In the genomic region with DNA sequence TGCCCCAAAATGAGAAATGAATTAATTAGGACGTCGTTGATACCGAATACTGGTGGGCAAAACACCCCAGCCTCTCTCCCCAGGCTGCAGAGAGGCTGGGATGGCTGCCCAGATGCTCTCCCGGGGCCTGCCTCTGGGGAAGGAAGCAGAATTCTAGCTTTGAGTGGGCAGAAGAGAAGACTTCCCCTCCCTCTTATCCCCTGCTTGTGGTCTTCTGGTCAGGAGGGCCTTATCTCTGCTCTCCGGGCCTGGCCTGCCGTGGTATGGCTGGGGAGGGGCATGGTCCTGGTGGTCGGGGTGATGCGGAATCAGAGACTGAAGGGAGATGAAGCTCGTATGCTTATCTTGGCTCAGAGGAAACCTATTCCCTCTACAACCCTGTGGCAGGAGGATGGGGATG, we compare ENCODE assay signal across 1 cellular context.
TF ChIP-seq lines count a peak whose summit lies in the region.

No MANE protein-coding gene starts in this region.

TF ChIP-seq in K562, 482 proteins besides CTCF, POLR2A, EP300 and RAD21 (continued from another document and continues in another):
- TF ChIP-seq SPI1 (IDR thresholded peaks at IDR 0.05; ENCODE audit: borderline replicate concordance, low read depth, low read length): peak; percentile 72; the same call in 1 of the 2 replicates
- TF ChIP-seq ZBTB1 (CRISPR knock-in tag; IDR thresholded peaks at IDR 0.05; ENCODE audit: borderline replicate concordance, low read depth): no peak; the same call in 1 of the 2 replicates
- no peak; the same call in 1 of the 2 replicates for TF ChIP-seq BHLHE40 (IDR thresholded peaks at IDR 0.05; ENCODE audit: low read length)
- no peak; the same call in 1 of the 2 replicates for TF ChIP-seq ATF7 (IDR thresholded peaks at IDR 0.05)
- TF ChIP-seq ZNF324 (CRISPR knock-in tag; IDR thresholded peaks at IDR 0.05): no peak
- no peak for TF ChIP-seq ZNF311 (CRISPR knock-in tag; IDR thresholded peaks at IDR 0.05)
- TF ChIP-seq SMARCC2 (IDR thresholded peaks at IDR 0.05; ENCODE audit: low read depth): 0 out of 2 replicates have a peak, but pooled peaks have one; percentile 33
- peak; percentile 54; the same call in 1 of the 2 replicates for TF ChIP-seq LCOR (CRISPR knock-in tag; IDR thresholded peaks at IDR 0.05)
- TF ChIP-seq CTBP1 (IDR thresholded peaks at IDR 0.05; ENCODE audit: borderline replicate concordance): peak; percentile 98
- peak; percentile 61; the same call in 1 of the 2 replicates for TF ChIP-seq GATAD2B (IDR thresholded peaks at IDR 0.05; ENCODE audit: borderline replicate concordance)
- 0 out of 2 replicates have a peak, but pooled peaks have one; percentile 66 for TF ChIP-seq ETV5 (CRISPR knock-in tag; IDR thresholded peaks at IDR 0.05; ENCODE audit: low read depth)
- TF ChIP-seq, protein P1, sequence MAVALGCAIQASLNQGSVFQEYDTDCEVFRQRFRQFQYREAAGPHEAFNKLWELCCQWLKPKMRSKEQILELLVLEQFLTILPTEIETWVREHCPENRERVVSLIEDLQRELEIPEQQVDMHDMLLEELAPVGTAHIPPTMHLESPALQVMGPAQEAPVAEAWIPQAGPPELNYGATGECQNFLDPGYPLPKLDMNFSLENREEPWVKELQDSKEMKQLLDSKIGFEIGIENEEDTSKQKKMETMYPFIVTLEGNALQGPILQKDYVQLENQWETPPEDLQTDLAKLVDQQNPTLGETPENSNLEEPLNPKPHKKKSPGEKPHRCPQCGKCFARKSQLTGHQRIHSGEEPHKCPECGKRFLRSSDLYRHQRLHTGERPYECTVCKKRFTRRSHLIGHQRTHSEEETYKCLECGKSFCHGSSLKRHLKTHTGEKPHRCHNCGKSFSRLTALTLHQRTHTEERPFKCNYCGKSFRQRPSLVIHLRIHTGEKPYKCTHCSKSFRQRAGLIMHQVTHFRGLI (CRISPR knock-in tag; IDR thresholded peaks at IDR 0.05): no peak
- TF ChIP-seq NR4A1 (CRISPR knock-in tag; IDR thresholded peaks at IDR 0.05): no peak
- TF ChIP-seq NR4A1 (tag; IDR thresholded peaks at IDR 0.05): no peak
- TF ChIP-seq, protein P2, sequence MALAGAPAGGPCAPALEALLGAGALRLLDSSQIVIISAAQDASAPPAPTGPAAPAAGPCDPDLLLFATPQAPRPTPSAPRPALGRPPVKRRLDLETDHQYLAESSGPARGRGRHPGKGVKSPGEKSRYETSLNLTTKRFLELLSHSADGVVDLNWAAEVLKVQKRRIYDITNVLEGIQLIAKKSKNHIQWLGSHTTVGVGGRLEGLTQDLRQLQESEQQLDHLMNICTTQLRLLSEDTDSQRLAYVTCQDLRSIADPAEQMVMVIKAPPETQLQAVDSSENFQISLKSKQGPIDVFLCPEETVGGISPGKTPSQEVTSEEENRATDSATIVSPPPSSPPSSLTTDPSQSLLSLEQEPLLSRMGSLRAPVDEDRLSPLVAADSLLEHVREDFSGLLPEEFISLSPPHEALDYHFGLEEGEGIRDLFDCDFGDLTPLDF (CRISPR knock-in tag; IDR thresholded peaks at IDR 0.05): no peak
- no peak for TF ChIP-seq SRSF9 (IDR thresholded peaks at IDR 0.05; ENCODE audit: borderline replicate concordance, low read depth, low read length)
- no peak for TF ChIP-seq TBP (optimal IDR thresholded peaks at IDR 0.05; ENCODE audit: low read depth, low read length)
- no peak for TF ChIP-seq ZNF551 (CRISPR knock-in tag; IDR thresholded peaks at IDR 0.05)
- no peak for TF ChIP-seq NCOA4 (IDR thresholded peaks at IDR 0.05; ENCODE audit: partially characterized antibody)
- TF ChIP-seq, protein P3, sequence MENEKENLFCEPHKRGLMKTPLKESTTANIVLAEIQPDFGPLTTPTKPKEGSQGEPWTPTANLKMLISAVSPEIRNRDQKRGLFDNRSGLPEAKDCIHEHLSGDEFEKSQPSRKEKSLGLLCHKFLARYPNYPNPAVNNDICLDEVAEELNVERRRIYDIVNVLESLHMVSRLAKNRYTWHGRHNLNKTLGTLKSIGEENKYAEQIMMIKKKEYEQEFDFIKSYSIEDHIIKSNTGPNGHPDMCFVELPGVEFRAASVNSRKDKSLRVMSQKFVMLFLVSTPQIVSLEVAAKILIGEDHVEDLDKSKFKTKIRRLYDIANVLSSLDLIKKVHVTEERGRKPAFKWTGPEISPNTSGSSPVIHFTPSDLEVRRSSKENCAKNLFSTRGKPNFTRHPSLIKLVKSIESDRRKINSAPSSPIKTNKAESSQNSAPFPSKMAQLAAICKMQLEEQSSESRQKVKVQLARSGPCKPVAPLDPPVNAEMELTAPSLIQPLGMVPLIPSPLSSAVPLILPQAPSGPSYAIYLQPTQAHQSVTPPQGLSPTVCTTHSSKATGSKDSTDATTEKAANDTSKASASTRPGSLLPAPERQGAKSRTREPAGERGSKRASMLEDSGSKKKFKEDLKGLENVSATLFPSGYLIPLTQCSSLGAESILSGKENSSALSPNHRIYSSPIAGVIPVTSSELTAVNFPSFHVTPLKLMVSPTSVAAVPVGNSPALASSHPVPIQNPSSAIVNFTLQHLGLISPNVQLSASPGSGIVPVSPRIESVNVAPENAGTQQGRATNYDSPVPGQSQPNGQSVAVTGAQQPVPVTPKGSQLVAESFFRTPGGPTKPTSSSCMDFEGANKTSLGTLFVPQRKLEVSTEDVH (IDR thresholded peaks at IDR 0.05; ENCODE audit: low read depth, partially characterized antibody): no peak
- no peak for TF ChIP-seq ZZZ3 (IDR thresholded peaks at IDR 0.05)
- no peak for TF ChIP-seq SIN3B (IDR thresholded peaks at IDR 0.05; ENCODE audit: low read depth)
- TF ChIP-seq DNMT1 (IDR thresholded peaks at IDR 0.05): no peak
- TF ChIP-seq MEF2D (tag; conservative IDR thresholded peaks at IDR 0.05; ENCODE audit: low read depth): no peak
- no peak for TF ChIP-seq SP1 (CRISPR knock-in tag; IDR thresholded peaks at IDR 0.05)
- no peak for TF ChIP-seq ZNF589 (CRISPR knock-in tag; IDR thresholded peaks at IDR 0.05; ENCODE audit: low read depth)
- TF ChIP-seq, protein P4, sequence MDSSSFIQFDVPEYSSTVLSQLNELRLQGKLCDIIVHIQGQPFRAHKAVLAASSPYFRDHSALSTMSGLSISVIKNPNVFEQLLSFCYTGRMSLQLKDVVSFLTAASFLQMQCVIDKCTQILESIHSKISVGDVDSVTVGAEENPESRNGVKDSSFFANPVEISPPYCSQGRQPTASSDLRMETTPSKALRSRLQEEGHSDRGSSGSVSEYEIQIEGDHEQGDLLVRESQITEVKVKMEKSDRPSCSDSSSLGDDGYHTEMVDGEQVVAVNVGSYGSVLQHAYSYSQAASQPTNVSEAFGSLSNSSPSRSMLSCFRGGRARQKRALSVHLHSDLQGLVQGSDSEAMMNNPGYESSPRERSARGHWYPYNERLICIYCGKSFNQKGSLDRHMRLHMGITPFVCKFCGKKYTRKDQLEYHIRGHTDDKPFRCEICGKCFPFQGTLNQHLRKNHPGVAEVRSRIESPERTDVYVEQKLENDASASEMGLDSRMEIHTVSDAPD (CRISPR knock-in tag; IDR thresholded peaks at IDR 0.05): no peak
- no peak for TF ChIP-seq ZNF197 (CRISPR knock-in tag; IDR thresholded peaks at IDR 0.05; ENCODE audit: low read depth)
- TF ChIP-seq GABPA (tag; conservative IDR thresholded peaks at IDR 0.05; ENCODE audit: low read depth): 0 out of 2 replicates have a peak, but pooled peaks have one; percentile 12
- TF ChIP-seq E2F3 (CRISPR knock-in tag; IDR thresholded peaks at IDR 0.05): no peak
- TF ChIP-seq FOXP1 (CRISPR knock-in tag; IDR thresholded peaks at IDR 0.05): no peak
- TF ChIP-seq, protein P5, sequence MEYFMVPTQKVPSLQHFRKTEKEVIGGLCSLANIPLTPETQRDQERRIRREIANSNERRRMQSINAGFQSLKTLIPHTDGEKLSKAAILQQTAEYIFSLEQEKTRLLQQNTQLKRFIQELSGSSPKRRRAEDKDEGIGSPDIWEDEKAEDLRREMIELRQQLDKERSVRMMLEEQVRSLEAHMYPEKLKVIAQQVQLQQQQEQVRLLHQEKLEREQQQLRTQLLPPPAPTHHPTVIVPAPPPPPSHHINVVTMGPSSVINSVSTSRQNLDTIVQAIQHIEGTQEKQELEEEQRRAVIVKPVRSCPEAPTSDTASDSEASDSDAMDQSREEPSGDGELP (CRISPR knock-in tag; IDR thresholded peaks at IDR 0.05; ENCODE audit: borderline replicate concordance): peak; percentile 76; the same call in 1 of the 2 replicates
- no peak for TF ChIP-seq POLR2H (tag; IDR thresholded peaks at IDR 0.05; ENCODE audit: low read depth)
- TF ChIP-seq KLF10 (CRISPR knock-in tag; IDR thresholded peaks at IDR 0.05): no peak
- no peak for TF ChIP-seq PCBP2 (IDR thresholded peaks at IDR 0.05; ENCODE audit: low read depth, low read length, poor library complexity, severe bottlenecking)
- no peak for TF ChIP-seq NFRKB (IDR thresholded peaks at IDR 0.05; ENCODE audit: low read depth)
- TF ChIP-seq, protein P6, sequence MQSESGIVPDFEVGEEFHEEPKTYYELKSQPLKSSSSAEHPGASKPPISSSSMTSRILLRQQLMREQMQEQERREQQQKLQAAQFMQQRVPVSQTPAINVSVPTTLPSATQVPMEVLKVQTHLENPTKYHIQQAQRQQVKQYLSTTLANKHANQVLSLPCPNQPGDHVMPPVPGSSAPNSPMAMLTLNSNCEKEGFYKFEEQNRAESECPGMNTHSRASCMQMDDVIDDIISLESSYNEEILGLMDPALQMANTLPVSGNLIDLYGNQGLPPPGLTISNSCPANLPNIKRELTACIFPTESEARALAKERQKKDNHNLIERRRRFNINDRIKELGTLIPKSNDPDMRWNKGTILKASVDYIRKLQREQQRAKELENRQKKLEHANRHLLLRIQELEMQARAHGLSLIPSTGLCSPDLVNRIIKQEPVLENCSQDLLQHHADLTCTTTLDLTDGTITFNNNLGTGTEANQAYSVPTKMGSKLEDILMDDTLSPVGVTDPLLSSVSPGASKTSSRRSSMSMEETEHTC (IDR thresholded peaks at IDR 0.05): peak; percentile 64; the same call in 1 of the 2 replicates
- TF ChIP-seq, protein P7, sequence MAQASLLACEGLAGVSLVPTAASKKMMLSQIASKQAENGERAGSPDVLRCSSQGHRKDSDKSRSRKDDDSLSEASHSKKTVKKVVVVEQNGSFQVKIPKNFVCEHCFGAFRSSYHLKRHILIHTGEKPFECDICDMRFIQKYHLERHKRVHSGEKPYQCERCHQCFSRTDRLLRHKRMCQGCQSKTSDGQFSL (CRISPR knock-in tag; IDR thresholded peaks at IDR 0.05): no peak
- TF ChIP-seq, protein P7 (tag; IDR thresholded peaks at IDR 0.05): no peak
- no peak for TF ChIP-seq RBBP5 (IDR thresholded peaks at IDR 0.05; ENCODE audit: borderline replicate concordance, insufficient read depth, low read length, poor library complexity, severe bottlenecking)
- peak; percentile 91 for TF ChIP-seq NCOR1 (IDR thresholded peaks at IDR 0.05)
- TF ChIP-seq EHMT2 (IDR thresholded peaks at IDR 0.05): no peak
- no peak for TF ChIP-seq GTF2A2 (tag; IDR thresholded peaks at IDR 0.05)
- peak; percentile 90 for TF ChIP-seq TAL1 (IDR thresholded peaks at IDR 0.05)
- TF ChIP-seq, protein P8, sequence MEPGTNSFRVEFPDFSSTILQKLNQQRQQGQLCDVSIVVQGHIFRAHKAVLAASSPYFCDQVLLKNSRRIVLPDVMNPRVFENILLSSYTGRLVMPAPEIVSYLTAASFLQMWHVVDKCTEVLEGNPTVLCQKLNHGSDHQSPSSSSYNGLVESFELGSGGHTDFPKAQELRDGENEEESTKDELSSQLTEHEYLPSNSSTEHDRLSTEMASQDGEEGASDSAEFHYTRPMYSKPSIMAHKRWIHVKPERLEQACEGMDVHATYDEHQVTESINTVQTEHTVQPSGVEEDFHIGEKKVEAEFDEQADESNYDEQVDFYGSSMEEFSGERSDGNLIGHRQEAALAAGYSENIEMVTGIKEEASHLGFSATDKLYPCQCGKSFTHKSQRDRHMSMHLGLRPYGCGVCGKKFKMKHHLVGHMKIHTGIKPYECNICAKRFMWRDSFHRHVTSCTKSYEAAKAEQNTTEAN (CRISPR knock-in tag; IDR thresholded peaks at IDR 0.05): no peak
- TF ChIP-seq NFATC3 (IDR thresholded peaks at IDR 0.05): no peak
- TF ChIP-seq, protein P9, sequence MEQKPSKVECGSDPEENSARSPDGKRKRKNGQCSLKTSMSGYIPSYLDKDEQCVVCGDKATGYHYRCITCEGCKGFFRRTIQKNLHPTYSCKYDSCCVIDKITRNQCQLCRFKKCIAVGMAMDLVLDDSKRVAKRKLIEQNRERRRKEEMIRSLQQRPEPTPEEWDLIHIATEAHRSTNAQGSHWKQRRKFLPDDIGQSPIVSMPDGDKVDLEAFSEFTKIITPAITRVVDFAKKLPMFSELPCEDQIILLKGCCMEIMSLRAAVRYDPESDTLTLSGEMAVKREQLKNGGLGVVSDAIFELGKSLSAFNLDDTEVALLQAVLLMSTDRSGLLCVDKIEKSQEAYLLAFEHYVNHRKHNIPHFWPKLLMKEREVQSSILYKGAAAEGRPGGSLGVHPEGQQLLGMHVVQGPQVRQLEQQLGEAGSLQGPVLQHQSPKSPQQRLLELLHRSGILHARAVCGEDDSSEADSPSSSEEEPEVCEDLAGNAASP (IDR thresholded peaks at IDR 0.05): no peak
- no peak for TF ChIP-seq ZNF174 (CRISPR knock-in tag; IDR thresholded peaks at IDR 0.05)
- no peak for TF ChIP-seq HNRNPLL (IDR thresholded peaks at IDR 0.05; ENCODE audit: low read depth, low read length, poor library complexity, severe bottlenecking)
- no peak for TF ChIP-seq NFYB (IDR thresholded peaks at IDR 0.05; ENCODE audit: extremely low read depth, insufficient read length)
- TF ChIP-seq, protein P10, sequence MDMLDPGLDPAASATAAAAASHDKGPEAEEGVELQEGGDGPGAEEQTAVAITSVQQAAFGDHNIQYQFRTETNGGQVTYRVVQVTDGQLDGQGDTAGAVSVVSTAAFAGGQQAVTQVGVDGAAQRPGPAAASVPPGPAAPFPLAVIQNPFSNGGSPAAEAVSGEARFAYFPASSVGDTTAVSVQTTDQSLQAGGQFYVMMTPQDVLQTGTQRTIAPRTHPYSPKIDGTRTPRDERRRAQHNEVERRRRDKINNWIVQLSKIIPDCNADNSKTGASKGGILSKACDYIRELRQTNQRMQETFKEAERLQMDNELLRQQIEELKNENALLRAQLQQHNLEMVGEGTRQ (CRISPR knock-in tag; IDR thresholded peaks at IDR 0.05): no peak
- no peak for TF ChIP-seq ZNF347 (CRISPR knock-in tag; IDR thresholded peaks at IDR 0.05; ENCODE audit: low read depth)
- TF ChIP-seq ZNF12 (CRISPR knock-in tag; IDR thresholded peaks at IDR 0.05): peak; percentile 46; the same call in 1 of the 2 replicates
- peak; percentile 98 for TF ChIP-seq ZBTB7A (IDR thresholded peaks at IDR 0.05; ENCODE audit: borderline replicate concordance, control insufficient read depth, low read depth, low read length)
- no peak for TF ChIP-seq NCOA2 (IDR thresholded peaks at IDR 0.05; ENCODE audit: partially characterized antibody in 2 of 2)
- no peak for TF ChIP-seq NR2F6 (CRISPR knock-in tag; IDR thresholded peaks at IDR 0.05)
- no peak for TF ChIP-seq BRCA1 (IDR thresholded peaks at IDR 0.05)
- no peak for TF ChIP-seq BRCA1 (CRISPR knock-in tag; IDR thresholded peaks at IDR 0.05)
- peak; percentile 89 for TF ChIP-seq DPF2 (IDR thresholded peaks at IDR 0.05)
